Comparison of ENCODE assay signal across 14 cellular contexts in genomic region chr22:33896801-33897620, GRCh38. TPM values are rescaled to one million over a fixed set of nuclear protein-coding genes. Genes with fewer than 3 reads are reported as not detected.
A peak's percentile ranks its signal among the peaks of the same experiment; 100 is the strongest.
DNase-seq lines count a peak whose midpoint lies in the region; ATAC-seq and TF ChIP-seq lines count a peak whose summit lies in the region.
"Had no signal": no experiment of that assay in that cellular context is flagged by ENCODE, and none has a peak within 500 bp of the region (broad histone marks: within the 10 kb centered on the region; RNA-seq: fewer than 3 reads in every experiment).

No MANE protein-coding gene starts in this region.

- peaks cover 0 to 5% of the 10 kb centered on the region in 2 experiments; a peak in 1 of 4 replicates for H3K4me1 ChIP-seq in SK-N-SH (ENCODE audit: control insufficient read depth in 1 of 2, insufficient read depth in 2 of 2, low read depth in 1 of 2, low read length in 1 of 2)

- no peak overlapping the region for H3K27ac ChIP-seq in SK-N-SH (ENCODE audit: low read depth in 2 of 2, low read length in 1 of 2)
- H3K27ac ChIP-seq: 22Rv1, tibial artery had no signal

- no peaks in the 10 kb centered on the region for H3K9me2 ChIP-seq in SK-N-SH

- TF ChIP-seq CTCF in SK-N-SH (IDR thresholded peaks at IDR 0.05): no peak

- H3K36me3 ChIP-seq in SK-N-SH (replicated peaks in 1 of 2; ENCODE audit: control insufficient read depth in 1 of 2, insufficient read depth in 2 of 2, low read length in 1 of 2): no peaks in the 10 kb centered on the region
- H3K36me3 ChIP-seq: tibial artery had no signal

- no peak overlapping the region for H3K4me3 ChIP-seq in SK-N-SH (ENCODE audit: low read depth in 2 of 2, low read length in 1 of 2)
- H3K4me3 ChIP-seq: tibial artery had no signal

- H3K36me3 Mint-ChIP-seq in stimulated activated naive B cell treated with anti-CD40 and anti-IgM and Interleukin-4, amounts not matched to agents 10 μg/mL and 1 μg/mL and 100 μg/mL, for 72 hours: peaks cover 5 to 19% of the 10 kb centered on the region in 2 donors
- H3K36me3 Mint-ChIP-seq: naive thymus-derived CD8-positive, alpha-beta T cell had no signal

- ATAC-seq in SK-N-SH treated with all-trans-retinoic acid at 6 μM for 48 hours: no peak
- peak; percentile 43 for ATAC-seq in HG03135 (IDR thresholded peaks at IDR 0.05; ENCODE audit: unreplicated experiment)
- peak; percentile 52 to 71 for ATAC-seq in stimulated activated naive B cell treated with anti-CD40 and anti-IgM and Interleukin-4, amounts not matched to agents 10 μg/mL and 1 μg/mL and 100 μg/mL, for 72 hours (replicated peaks)
- ATAC-seq in HG03460 (IDR thresholded peaks at IDR 0.05; ENCODE audit: unreplicated experiment): no peak
- ATAC-seq in GM19328 (IDR thresholded peaks at IDR 0.05; ENCODE audit: unreplicated experiment): no peak
- ATAC-seq: activated CD4-positive, alpha-beta T cell treated with anti-CD3 and anti-CD28 coated beads for 36 hours; naive thymus-derived CD8-positive, alpha-beta T cell had no signal

- WGBS in SK-N-SH (ENCODE audit: low lambda C conversion rate): 57% methylated on average over 10 of the region's 10 CpGs

- H2AFZ ChIP-seq in SK-N-SH (ENCODE audit: low read depth): no peak overlapping the region

- no peaks in the 10 kb centered on the region for H4K20me1 ChIP-seq in SK-N-SH (ENCODE audit: insufficient read depth)

- H3F3A ChIP-seq in SK-N-SH (replicated peaks; ENCODE audit: insufficient read depth): no peaks in the 10 kb centered on the region

- peaks cover 4% of the 10 kb centered on the region in 2 donors for H3K9me3 Mint-ChIP-seq in stimulated activated naive B cell treated with anti-CD40 and anti-IgM and Interleukin-4, amounts not matched to agents 10 μg/mL and 1 μg/mL and 100 μg/mL, for 72 hours

- H3K4me2 ChIP-seq in SK-N-SH: no peak overlapping the region

- H3K9ac ChIP-seq in SK-N-SH: no peak overlapping the region

- H3K9me3 ChIP-seq in SK-N-SH: no peaks in the 10 kb centered on the region
- H3K9me3 ChIP-seq: tibial artery had no signal

- TF ChIP-seq RAD21 in SK-N-SH (IDR thresholded peaks at IDR 0.05; ENCODE audit: low read length): no peak

- H3K4me3 Mint-ChIP-seq in stimulated activated naive B cell treated with anti-CD40 and anti-IgM and Interleukin-4, amounts not matched to agents 10 μg/mL and 1 μg/mL and 100 μg/mL, for 72 hours: peak overlapping the region in 1 of 2 donors; percentile 18
- H3K4me3 Mint-ChIP-seq: activated CD4-positive, alpha-beta T cell treated with anti-CD3 and anti-CD28 coated beads for 36 hours; naive thymus-derived CD8-positive, alpha-beta T cell had no signal

- CTCF ChIA-PET in SK-N-SH (lab: Yijun Ruan, JAX): no interaction called here

- peak overlapping the region; percentile 85 for H3K27ac Mint-ChIP-seq in stimulated activated naive B cell treated with anti-CD40 and anti-IgM and Interleukin-4, amounts not matched to agents 10 μg/mL and 1 μg/mL and 100 μg/mL, for 72 hours
- H3K27ac Mint-ChIP-seq: activated CD4-positive, alpha-beta T cell treated with anti-CD3 and anti-CD28 coated beads for 36 hours; naive thymus-derived CD8-positive, alpha-beta T cell had no signal

- TF ChIP-seq EP300 in SK-N-SH (IDR thresholded peaks at IDR 0.05; ENCODE audit: borderline replicate concordance in 1 of 2, low read depth in 1 of 2, low read length in 1 of 2): no peak

- no peaks in the 10 kb centered on the region for H3K79me2 ChIP-seq in SK-N-SH (ENCODE audit: insufficient read depth)

- H3K27me3 Mint-ChIP-seq in stimulated activated naive B cell treated with anti-CD40 and anti-IgM and Interleukin-4, amounts not matched to agents 10 μg/mL and 1 μg/mL and 100 μg/mL, for 72 hours: peaks cover 0 to 2% of the 10 kb centered on the region in 2 donors

- H3K27me3 ChIP-seq in SK-N-SH (ENCODE audit: insufficient read depth): no peaks in the 10 kb centered on the region
- H3K27me3 ChIP-seq: tibial artery had no signal

- peaks cover 53 to 68% of the 10 kb centered on the region in 2 donors for H3K4me1 Mint-ChIP-seq in stimulated activated naive B cell treated with anti-CD40 and anti-IgM and Interleukin-4, amounts not matched to agents 10 μg/mL and 1 μg/mL and 100 μg/mL, for 72 hours
- H3K4me1 Mint-ChIP-seq: activated CD4-positive, alpha-beta T cell treated with anti-CD3 and anti-CD28 coated beads for 36 hours had no signal

- POLR2A ChIA-PET in SK-N-SH (lab: Yijun Ruan, JAX): no interaction called here

- DNase-seq in SK-N-SH (peak; percentile 32), germinal center (ENCODE audit: low spot score) (peak; percentile 15), NCI-H2107 (lab: John Stamatoyannopoulos, UW) (no peak)
- no peak for DNase-seq in stimulated activated naive B cell treated with anti-CD40 and anti-IgM and Interleukin-4, amounts not matched to agents 10 μg/mL and 1 μg/mL and 100 μg/mL, for 72 hours
- DNase-seq: activated CD4-positive, alpha-beta T cell treated with anti-CD3 and anti-CD28 coated beads for 36 hours; amniotic stem cell; naive thymus-derived CD8-positive, alpha-beta T cell; stimulated activated CD4-positive, alpha-beta T cell treated with anti-CD3 and anti-CD28 coated beads, Interleukin-2, amount 100 ng/mL, for 24 hours; tibial artery had no signal

TF ChIP-seq in SK-N-SH, 30 proteins besides CTCF, POLR2A, EP300 and RAD21:
- TF ChIP-seq GATA2 (CRISPR knock-in tag; IDR thresholded peaks at IDR 0.05): 0 out of 2 replicates have a peak, but pooled peaks have one; percentile 17
- no peak for TF ChIP-seq RCOR1 (IDR thresholded peaks at IDR 0.05; ENCODE audit: low read length)

TF ChIP-seq in SK-N-SH treated with all-trans-retinoic acid at 6 μM for 48 hours, 23 proteins besides CTCF, POLR2A, EP300 and RAD21:
- TF ChIP-seq CSDC2 (CRISPR knock-in tag; IDR thresholded peaks at IDR 0.05): no peak
- no peak for TF ChIP-seq TSHZ2 (CRISPR knock-in tag; IDR thresholded peaks at IDR 0.05)
- no peak for TF ChIP-seq ZNF70 (CRISPR knock-in tag; IDR thresholded peaks at IDR 0.05)
- TF ChIP-seq CSRNP3 (CRISPR knock-in tag; IDR thresholded peaks at IDR 0.05): no peak
- no peak for TF ChIP-seq TOX (CRISPR knock-in tag; IDR thresholded peaks at IDR 0.05; ENCODE audit: borderline replicate concordance)
- no peak for TF ChIP-seq PPARA (CRISPR knock-in tag; IDR thresholded peaks at IDR 0.05; ENCODE audit: borderline replicate concordance)
- no peak for TF ChIP-seq ZC3H10 (CRISPR knock-in tag; IDR thresholded peaks at IDR 0.05)
- TF ChIP-seq PATZ1 (CRISPR knock-in tag; IDR thresholded peaks at IDR 0.05; ENCODE audit: borderline replicate concordance): no peak

RNA-seq across cellular contexts. Expression of gene LARGE1, which starts 23.3 kb away (rescaled TPM):
- 1.1 and 1.2 TPM in 2 replicates for polyA plus RNA-seq in SK-N-SH (2012; rRNA removed)
- 0.63 and 0.93 TPM in 2 replicates for polyA plus RNA-seq in SK-N-SH (2012; cell fraction: cytosol; rRNA removed)
- 1.4 and 2.8 TPM in 2 replicates for polyA plus RNA-seq in SK-N-SH (2012; cell fraction: nucleus; rRNA removed)

Comparison
In these comparisons a context has a peak if more than half of its experiments do, and no peak if none do; other contexts are left out.
1. DNase-seq: peak in SK-N-SH (single experiment) and germinal center (single experiment); none in stimulated activated naive B cell treated with anti-CD40 and anti-IgM and Interleukin-4, amounts not matched to agents 10 μg/mL and 1 μg/mL and 100 μg/mL, for 72 hours (single experiment) and NCI-H2107 (single experiment).
2. ATAC-seq: peak in HG03135 (single experiment) and stimulated activated naive B cell treated with anti-CD40 and anti-IgM and Interleukin-4, amounts not matched to agents 10 μg/mL and 1 μg/mL and 100 μg/mL, for 72 hours (2 of 2); none in SK-N-SH treated with all-trans-retinoic acid at 6 μM for 48 hours (single experiment), HG03460 (single experiment) and GM19328 (single experiment).